In the genomic region with DNA sequence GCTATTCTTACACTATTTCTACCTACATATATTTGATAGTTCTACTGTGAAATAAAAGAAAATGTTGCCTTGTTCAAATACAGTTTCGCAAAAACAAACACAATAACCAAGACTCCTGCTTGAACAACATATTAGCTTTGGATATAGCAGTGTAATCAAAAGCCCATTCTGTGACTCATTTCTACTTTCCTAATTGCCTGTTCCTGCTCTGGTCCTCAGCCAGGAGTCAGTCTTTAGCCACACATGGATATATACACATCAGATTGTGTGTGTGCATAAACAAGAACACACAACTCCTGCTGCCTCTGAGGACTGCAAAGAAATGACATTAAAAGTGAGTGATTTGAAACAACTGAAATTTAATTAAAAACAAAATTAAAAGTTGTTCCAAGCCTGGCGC, we compare ENCODE assay signal across 17 cellular contexts.
DNase-seq lines count a peak whose midpoint lies in the region; ATAC-seq, FAIRE-seq and TF ChIP-seq lines count a peak whose summit lies in the region.
"Had no signal": no experiment of that assay in that cellular context is flagged by ENCODE, and none has a peak within 500 bp of the region (broad histone marks: within the 10 kb centered on the region; RNA-seq: fewer than 3 reads in every experiment).

No MANE protein-coding gene starts in this region.

- no peak for ATAC-seq in HG03045 (IDR thresholded peaks at IDR 0.05; ENCODE audit: unreplicated experiment)

- intact Hi-C loops in MCF 10A (cut with micrococcal nuclease) (no loop called here), breast epithelium (cut with DNase I; ENCODE audit: low total_unique reads) (no loop called here), ascending aorta (cut with DNase I) (no loop called here)

- no peaks in the 10 kb centered on the region for H4K20me1 ChIP-seq in neural progenitor cell (ENCODE audit: low read depth)

- H3K4me1 Mint-ChIP-seq in MCF 10A (ENCODE audit: insufficient read depth, unreplicated experiment) (no peaks in the 10 kb centered on the region), neural progenitor cell (no peaks in the 10 kb centered on the region)

- DNase-seq in MCF 10A (ENCODE audit: unreplicated experiment) (peak; percentile 20), breast epithelium (ENCODE audit: low spot score in 2 of 2) (no peak), NCI-H748 (lab: John Stamatoyannopoulos, UW; ENCODE audit: unreplicated experiment) (peak; percentile 68), bronchial epithelial cell (ENCODE audit: low read depth) (peak; percentile 40), neural progenitor cell (ENCODE audit: low spot score) (no peak), ascending aorta (ENCODE audit: low spot score in 2 of 2) (no peak)
- DNase-seq in stimulated activated CD4-positive, alpha-beta T cell treated with anti-CD3 and anti-CD28 coated beads, Interleukin-4, amount 100 ng/mL, for 24 hours = no peak
- DNase-seq: C1 segment of cervical spinal cord; HFFc6; MM.1S; NCI-H1092 treated with DMSO at 0.1 percent for 48 hours; NCI-H1694; NCI-H2171; NCI-H510A; NK-92 treated with Interleukin-12 subunit alpha and Interleukin-12 subunit beta, amount 100 ng/mL, for 24 hours; RPMI8226 had no signal

- H3F3A ChIP-seq in neural progenitor cell (ENCODE audit: low read depth) = no peaks in the 10 kb centered on the region

- no peak overlapping the region for H3K4me2 ChIP-seq in neural progenitor cell

- no peaks in the 10 kb centered on the region for H3K9me3 Mint-ChIP-seq in MCF 10A (ENCODE audit: unreplicated experiment)
- H3K9me3 Mint-ChIP-seq in neural progenitor cell = no peaks in the 10 kb centered on the region

- BruUV-seq in MCF 10A (replicated peaks; lab: Mats Ljungman, UMichigan) = no TSS peak

- no peaks in the 10 kb centered on the region for H3K27me3 ChIP-seq in breast epithelium
- H3K27me3 ChIP-seq in bronchial epithelial cell (ENCODE audit: control insufficient read depth, insufficient read depth, low read length) = no peaks in the 10 kb centered on the region
- H3K27me3 ChIP-seq in neural progenitor cell = no peaks in the 10 kb centered on the region
- H3K27me3 ChIP-seq in ascending aorta = no peaks in the 10 kb centered on the region

- no peak for TF ChIP-seq POLR2A in breast epithelium (IDR thresholded peaks at IDR 0.05)

- POLR2A ChIA-PET in MCF 10A (lab: Yijun Ruan, JAX) = no interaction called here

- H3K27ac Mint-ChIP-seq in MCF 10A (ENCODE audit: low read depth, unreplicated experiment) (no peak overlapping the region), neural progenitor cell (no peak overlapping the region)
- H3K27ac Mint-ChIP-seq: HFFc6 had no signal

- no peak for FAIRE-seq in bronchial epithelial cell (lab: Jason Lieb, UNC)

- H3K4me1 ChIP-seq in breast epithelium = no peaks in the 10 kb centered on the region
- H3K4me1 ChIP-seq in neural progenitor cell = no peaks in the 10 kb centered on the region
- H3K4me1 ChIP-seq in ascending aorta = no peaks in the 10 kb centered on the region

- TF ChIP-seq CTCF in MCF 10A (IDR thresholded peaks at IDR 0.05; ENCODE audit: unreplicated experiment) (no peak), breast epithelium (IDR thresholded peaks at IDR 0.05) (no peak), bronchial epithelial cell (IDR thresholded peaks at IDR 0.05; ENCODE audit: insufficient read depth, low read length, severe bottlenecking) (peak; percentile 16), neural progenitor cell (IDR thresholded peaks at IDR 0.05) (peak; percentile 28), ascending aorta (IDR thresholded peaks at IDR 0.05) (no peak)

- H3K9me3 ChIP-seq in breast epithelium (no peaks in the 10 kb centered on the region), neural progenitor cell (ENCODE audit: low read depth) (no peaks in the 10 kb centered on the region), ascending aorta (no peaks in the 10 kb centered on the region)

- H3K79me2 ChIP-seq in neural progenitor cell (ENCODE audit: low read depth) = no peaks in the 10 kb centered on the region

- CTCF ChIA-PET in MCF 10A (lab: Yijun Ruan, JAX) = interaction anchor here (0.7 to 1.2 kb wide), 3 partner anchors 160 to 286 kb away, joined by 3 to 6 read pairs (median 4); no protein-coding TSS in a partner anchor

- no peak overlapping the region for H3K4me3 ChIP-seq in breast epithelium
- no peak overlapping the region for H3K4me3 ChIP-seq in bronchial epithelial cell (ENCODE audit: low read depth, low read length)
- no peak overlapping the region for H3K4me3 ChIP-seq in neural progenitor cell
- no peak overlapping the region for H3K4me3 ChIP-seq in ascending aorta

- H3K36me3 ChIP-seq in breast epithelium (no peaks in the 10 kb centered on the region), bronchial epithelial cell (ENCODE audit: control insufficient read depth, insufficient read depth, low read length) (no peaks in the 10 kb centered on the region), neural progenitor cell (no peaks in the 10 kb centered on the region), ascending aorta (no peaks in the 10 kb centered on the region)

- H3K36me3 Mint-ChIP-seq in MCF 10A (ENCODE audit: insufficient read depth, unreplicated experiment) (no peaks in the 10 kb centered on the region), neural progenitor cell (no peaks in the 10 kb centered on the region)

- H3K27me3 Mint-ChIP-seq in MCF 10A (ENCODE audit: insufficient read depth, unreplicated experiment) (no peaks in the 10 kb centered on the region), neural progenitor cell (ENCODE audit: insufficient read depth, low read depth) (no peaks in the 10 kb centered on the region)

- no peak overlapping the region for H2AFZ ChIP-seq in neural progenitor cell (replicated peaks)

- no peak overlapping the region for H3K4me3 Mint-ChIP-seq in MCF 10A (ENCODE audit: unreplicated experiment)
- no peak overlapping the region for H3K4me3 Mint-ChIP-seq in neural progenitor cell
- H3K4me3 Mint-ChIP-seq: HFFc6 had no signal

- no peak overlapping the region for H3K9ac ChIP-seq in neural progenitor cell

- H3K27ac ChIP-seq in breast epithelium (no peak overlapping the region), neural progenitor cell (no peak overlapping the region), ascending aorta (no peak overlapping the region)

Comparison
In these comparisons a context has a peak if more than half of its experiments do, and no peak if none do; other contexts are left out.
1. DNase-seq: peak in MCF 10A (single experiment), NCI-H748 (single experiment) and bronchial epithelial cell (single experiment); none in breast epithelium (0 of 2), neural progenitor cell (single experiment), stimulated activated CD4-positive, alpha-beta T cell treated with anti-CD3 and anti-CD28 coated beads, Interleukin-4, amount 100 ng/mL, for 24 hours (single experiment) and ascending aorta (0 of 2).
2. CTCF ChIP-seq: peak in bronchial epithelial cell (single experiment) and neural progenitor cell (single experiment); none in MCF 10A (single experiment), breast epithelium (0 of 3) and ascending aorta (0 of 3).